Comparison of ENCODE assay signal across 28 cellular contexts in genomic region chr6:8678466-8678865, GRCh38.
"Had no signal": no experiment of that assay in that cellular context is flagged by ENCODE, and none has a peak within 500 bp of the region (broad histone marks: within the 10 kb centered on the region; RNA-seq: fewer than 3 reads in every experiment).

No MANE protein-coding gene starts in this region.

- H3K27me3 ChIP-seq: colonic mucosa, dorsolateral prefrontal cortex, esophagus muscularis mucosa, esophagus squamous epithelium, foreskin keratinocyte, gastrocnemius medialis, gastroesophageal sphincter, heart left ventricle, heart right ventricle had no signal

- H3K9me3 ChIP-seq: colonic mucosa, esophagus muscularis mucosa, esophagus squamous epithelium, gastrocnemius medialis, gastroesophageal sphincter, heart left ventricle, heart right ventricle had no signal

- H3K27ac ChIP-seq: colonic mucosa, coronary artery, dorsolateral prefrontal cortex, epithelial cell of prostate, esophagus muscularis mucosa, esophagus squamous epithelium, foreskin keratinocyte, gastrocnemius medialis, gastroesophageal sphincter, heart left ventricle, heart right ventricle had no signal

- ATAC-seq: effector memory CD8-positive, alpha-beta T cell; esophagus mucosa; foreskin keratinocyte; gastrocnemius medialis; gastroesophageal sphincter; heart left ventricle; heart right ventricle had no signal

- H3K4me3 ChIP-seq: colonic mucosa, coronary artery, dorsolateral prefrontal cortex, esophagus muscularis mucosa, esophagus squamous epithelium, gastrocnemius medialis, gastroesophageal sphincter, heart left ventricle, heart right ventricle had no signal

- H3K36me3 ChIP-seq: colonic mucosa, esophagus muscularis mucosa, esophagus squamous epithelium, gastrocnemius medialis, gastroesophageal sphincter, heart left ventricle, heart right ventricle had no signal

- FAIRE-seq: colon, endometrium, endothelial cell of umbilical vein, frontal cortex had no signal

- H3K4me1 ChIP-seq: colonic mucosa, esophagus muscularis mucosa, esophagus squamous epithelium, foreskin keratinocyte, gastrocnemius medialis, gastroesophageal sphincter, heart left ventricle, heart right ventricle had no signal

- DNase-seq: colonic mucosa; cortex of kidney; dermis blood vessel endothelial cell; dorsolateral prefrontal cortex; effector CD4-positive, alpha-beta T cell; effector CD8-positive, alpha-beta T cell; effector memory CD4-positive, alpha-beta T cell; effector memory CD8-positive, alpha-beta T cell; endodermal cell; erythroblast; esophagus squamous epithelium; foreskin fibroblast; foreskin keratinocyte; foreskin melanocyte; gastrocnemius medialis; glutamatergic neuron; head of caudate nucleus; heart left ventricle; heart right ventricle had no signal
